ENCODE assay signal across 1 cellular context in the genomic region with DNA sequence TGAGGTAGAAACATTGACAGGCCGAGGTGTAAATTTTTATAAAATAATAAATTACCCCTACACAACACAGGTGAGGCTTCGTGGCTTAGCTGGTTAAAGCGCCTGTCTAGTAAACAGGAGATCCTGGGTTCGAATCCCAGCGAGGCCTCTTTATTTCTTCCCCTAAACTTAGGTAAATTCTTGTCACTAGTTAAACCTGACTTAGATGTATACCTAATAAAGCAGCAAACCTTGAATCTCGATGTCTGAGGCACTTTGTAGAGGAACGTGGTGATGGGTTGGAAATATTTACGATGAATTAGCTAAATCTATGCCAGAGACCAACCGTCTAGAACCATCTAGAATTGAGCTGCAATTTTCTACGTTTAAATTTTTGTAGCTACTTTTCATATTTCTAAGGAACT.
TF ChIP-seq lines count a peak whose summit lies in the region.

No MANE protein-coding gene starts in this region.

TF ChIP-seq in HCT116, 20 proteins besides CTCF, POLR2A, EP300 and RAD21 (continued from another document):
- TF ChIP-seq, protein P1, sequence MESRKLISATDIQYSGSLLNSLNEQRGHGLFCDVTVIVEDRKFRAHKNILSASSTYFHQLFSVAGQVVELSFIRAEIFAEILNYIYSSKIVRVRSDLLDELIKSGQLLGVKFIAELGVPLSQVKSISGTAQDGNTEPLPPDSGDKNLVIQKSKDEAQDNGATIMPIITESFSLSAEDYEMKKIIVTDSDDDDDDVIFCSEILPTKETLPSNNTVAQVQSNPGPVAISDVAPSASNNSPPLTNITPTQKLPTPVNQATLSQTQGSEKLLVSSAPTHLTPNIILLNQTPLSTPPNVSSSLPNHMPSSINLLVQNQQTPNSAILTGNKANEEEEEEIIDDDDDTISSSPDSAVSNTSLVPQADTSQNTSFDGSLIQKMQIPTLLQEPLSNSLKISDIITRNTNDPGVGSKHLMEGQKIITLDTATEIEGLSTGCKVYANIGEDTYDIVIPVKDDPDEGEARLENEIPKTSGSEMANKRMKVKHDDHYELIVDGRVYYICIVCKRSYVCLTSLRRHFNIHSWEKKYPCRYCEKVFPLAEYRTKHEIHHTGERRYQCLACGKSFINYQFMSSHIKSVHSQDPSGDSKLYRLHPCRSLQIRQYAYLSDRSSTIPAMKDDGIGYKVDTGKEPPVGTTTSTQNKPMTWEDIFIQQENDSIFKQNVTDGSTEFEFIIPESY (IDR thresholded peaks at IDR 0.05; ENCODE audit: extremely low read depth, insufficient replicate concordance, low read length) = no peak
- TF ChIP-seq JUND (IDR thresholded peaks at IDR 0.05) (no peak), POLR2AphosphoS5 (IDR thresholded peaks at IDR 0.05; ENCODE audit: low read depth, low read length) (no peak), MAX (IDR thresholded peaks at IDR 0.05) (0 out of 2 replicates have a peak, but pooled peaks have one; percentile 23), YY1 (IDR thresholded peaks at IDR 0.05; ENCODE audit: extremely low read depth, insufficient replicate concordance, low read depth, low read length) (no peak), EGR1 (IDR thresholded peaks at IDR 0.05; ENCODE audit: low read depth) (no peak), EZH2 (IDR thresholded peaks at IDR 0.05) (no peak), ZNF274 (IDR thresholded peaks at IDR 0.05; ENCODE audit: low read depth, low read length) (no peak)
- TF ChIP-seq, protein P2, sequence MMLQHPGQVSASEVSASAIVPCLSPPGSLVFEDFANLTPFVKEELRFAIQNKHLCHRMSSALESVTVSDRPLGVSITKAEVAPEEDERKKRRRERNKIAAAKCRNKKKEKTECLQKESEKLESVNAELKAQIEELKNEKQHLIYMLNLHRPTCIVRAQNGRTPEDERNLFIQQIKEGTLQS (IDR thresholded peaks at IDR 0.05) = peak; percentile 90
